ENCODE assay signal across 39 cellular contexts in the genomic region with DNA sequence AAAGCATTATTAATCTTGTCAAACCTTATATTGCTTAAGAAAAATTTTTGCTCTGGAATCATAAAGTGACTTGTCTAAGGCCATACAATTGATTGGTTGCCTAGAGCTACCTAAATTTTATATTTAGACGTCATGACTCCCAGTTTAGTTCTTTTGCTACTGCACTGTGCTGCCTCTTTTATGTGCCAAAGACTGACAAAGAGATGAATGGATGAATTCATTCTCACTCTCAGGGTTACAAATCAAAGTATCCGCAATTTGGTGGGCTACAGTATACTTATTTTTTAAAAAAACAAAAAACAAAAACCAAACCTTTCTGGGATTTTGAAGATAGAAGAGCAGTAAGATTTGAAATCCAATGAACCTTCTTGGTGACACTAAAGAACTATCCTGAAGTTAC. TPM values are rescaled to one million over a fixed set of nuclear protein-coding genes. Genes with fewer than 3 reads are reported as not detected.
"Had no signal": no experiment of that assay in that cellular context is flagged by ENCODE, and none has a peak within 500 bp of the region (broad histone marks: within the 10 kb centered on the region; RNA-seq: fewer than 3 reads in every experiment).

No MANE protein-coding gene starts in this region.

- DNase-seq: activated effector memory CD4-positive, alpha-beta T cell treated with anti-CD3 and anti-CD28 coated beads, Interleukin-2, amount 50 U/mL, for 16 hours; activated effector memory CD4-positive, alpha-beta T cell treated with Interleukin-2 at 50 U/mL for 16 hours; activated gamma-delta T cell; activated gamma-delta T cell treated with Interleukin-2 at 50 U/mL for 16 hours; activated naive CD4-positive, alpha-beta T cell; activated naive CD4-positive, alpha-beta T cell treated with anti-CD3 and anti-CD28 coated beads for 36 hours; activated naive CD4-positive, alpha-beta T cell treated with anti-CD3 and anti-CD28 coated beads, Interleukin-2, amount 50 U/mL, for 16 hours; activated naive CD4-positive, alpha-beta T cell treated with Interleukin-2 at 50 U/mL for 16 hours; activated naive CD8-positive, alpha-beta T cell treated with anti-CD3 and anti-CD28 coated beads for 36 hours; activated naive CD8-positive, alpha-beta T cell treated with anti-CD3 and anti-CD28 coated beads, Interleukin-2, amount 10 ng/mL, durations not matched to agents 7 days and 5 days; activated naive CD8-positive, alpha-beta T cell treated with anti-CD3 and anti-CD28 coated beads, Interleukin-2, amount 50 U/mL, for 24 hours; activated T-cell treated with anti-CD3 and anti-CD28 coated beads for 4 hours; activated T-cell treated with anti-CD3 and anti-CD28 coated beads, Interleukin-2, amount 50 U/mL, for 1 hour; activated T-cell treated with anti-CD3 and anti-CD28 coated beads, Interleukin-2, amount 50 U/mL, for 24 hours; activated T-cell treated with anti-CD3 and anti-CD28 coated beads, Interleukin-2, amount 50 U/mL, for 4 hours; activated T-cell treated with anti-CD3 and anti-CD28 coated beads, Interleukin-2, amount 50 U/mL, for 48 hours; activated T-cell treated with anti-CD3 and anti-CD28 coated beads, Interleukin-2, amount 50 U/mL, for 72 hours; adrenal gland; amniotic stem cell; amygdala; aorta; body of pancreas; brain microvascular endothelial cell; caudate nucleus; central memory CD4-positive, alpha-beta T cell; cerebellar nuclear complex had no signal

- H3K27me3 ChIP-seq: adrenal gland, ascending aorta, body of pancreas, brain microvascular endothelial cell, breast epithelium, cardiac muscle cell had no signal

- H3K27ac ChIP-seq: adrenal gland, ascending aorta, body of pancreas, brain microvascular endothelial cell, breast epithelium, cardiac muscle cell had no signal

- H3K4me3 Mint-ChIP-seq: activated naive CD4-positive, alpha-beta T cell treated with anti-CD3 and anti-CD28 coated beads for 36 hours; activated naive CD4-positive, alpha-beta T cell treated with anti-CD3 and anti-CD28 coated beads, Interleukin-2, amount 50 U/mL, for 24 hours; activated naive CD8-positive, alpha-beta T cell; activated naive CD8-positive, alpha-beta T cell treated with anti-CD3 and anti-CD28 coated beads for 36 hours; activated naive CD8-positive, alpha-beta T cell treated with anti-CD3 and anti-CD28 coated beads, Interleukin-2, amount 10 ng/mL, durations not matched to agents 7 days and 5 days; activated naive CD8-positive, alpha-beta T cell treated with anti-CD3 and anti-CD28 coated beads, Interleukin-2, amount 50 U/mL, for 24 hours; activated T-cell treated with anti-CD3 and anti-CD28 coated beads, Interleukin-2, amount 50 U/mL, for 24 hours; activated T-cell treated with anti-CD3 and anti-CD28 coated beads, Interleukin-2, amount 50 U/mL, for 4 hours; activated T-cell treated with anti-CD3 and anti-CD28 coated beads, Interleukin-2, amount 50 U/mL, for 72 hours; activated T-helper 1 cell treated with anti-CD3 and anti-CD28 coated beads, Interleukin-12 subunit alpha, Interleukin-12 subunit beta, Interleukin-2, Interleukin-4 antibody, amounts not matched to agents 30 ng/mL and 10 ng/mL and 1 ng/mL, durations not matched to agents 14 hours and 24 hours and 36 hours; activated T-helper 17 cell treated with anti-CD3 and anti-CD28 coated beads, Interleukin-2, amount 50 U/mL, for 72 hours; brain; central memory CD8-positive, alpha-beta T cell had no signal

- H3K36me3 Mint-ChIP-seq: activated naive CD4-positive, alpha-beta T cell treated with anti-CD3 and anti-CD28 coated beads, Interleukin-2, amount 50 U/mL, for 24 hours; activated naive CD4-positive, alpha-beta T cell treated with anti-CD3 and anti-CD28 coated beads, Interleukin-2, amount 50 U/mL, for 72 hours; activated naive CD8-positive, alpha-beta T cell; activated naive CD8-positive, alpha-beta T cell treated with anti-CD3 and anti-CD28 coated beads for 36 hours; activated naive CD8-positive, alpha-beta T cell treated with anti-CD3 and anti-CD28 coated beads, Interleukin-2, amount 10 ng/mL, durations not matched to agents 7 days and 5 days; brain had no signal

- H3K36me3 ChIP-seq: adrenal gland, ascending aorta, brain microvascular endothelial cell, breast epithelium, cardiac muscle cell had no signal

- H3K9me3 Mint-ChIP-seq: activated naive CD4-positive, alpha-beta T cell treated with anti-CD3 and anti-CD28 coated beads for 36 hours; activated naive CD4-positive, alpha-beta T cell treated with anti-CD3 and anti-CD28 coated beads, Interleukin-2, amount 50 U/mL, for 24 hours; activated naive CD4-positive, alpha-beta T cell treated with anti-CD3 and anti-CD28 coated beads, Interleukin-2, amount 50 U/mL, for 72 hours; activated naive CD8-positive, alpha-beta T cell treated with anti-CD3 and anti-CD28 coated beads for 36 hours; activated naive CD8-positive, alpha-beta T cell treated with anti-CD3 and anti-CD28 coated beads, Interleukin-2, amount 10 ng/mL, durations not matched to agents 7 days and 5 days; activated naive CD8-positive, alpha-beta T cell treated with anti-CD3 and anti-CD28 coated beads, Interleukin-2, amount 50 U/mL, for 24 hours; activated T-cell treated with anti-CD3 and anti-CD28 coated beads, Interleukin-2, amount 50 U/mL, for 4 hours; activated T-helper 1 cell treated with anti-CD3 and anti-CD28 coated beads, Interleukin-12 subunit alpha, Interleukin-12 subunit beta, Interleukin-2, Interleukin-4 antibody, amounts not matched to agents 30 ng/mL and 10 ng/mL and 1 ng/mL, durations not matched to agents 14 hours and 24 hours and 36 hours; activated T-helper 17 cell treated with anti-CD3 and anti-CD28 coated beads, Interleukin-2, amount 50 U/mL, for 72 hours; activated T-helper 2 cell treated with anti-CD3 and anti-CD28 coated beads, Interferon-gamma antibody, Interleukin-2, Interleukin-4, amounts not matched to agents 10 μg/mL and 5 μg/mL and 100 μg/mL, durations not matched to agents 14 hours and 24 hours and 36 hours; brain; central memory CD8-positive, alpha-beta T cell had no signal

- H3K27me3 Mint-ChIP-seq: activated naive CD4-positive, alpha-beta T cell treated with anti-CD3 and anti-CD28 coated beads, Interleukin-2, amount 50 U/mL, for 24 hours; activated naive CD8-positive, alpha-beta T cell; activated naive CD8-positive, alpha-beta T cell treated with anti-CD3 and anti-CD28 coated beads for 36 hours; activated naive CD8-positive, alpha-beta T cell treated with anti-CD3 and anti-CD28 coated beads, Interleukin-2, amount 10 ng/mL, durations not matched to agents 7 days and 5 days; activated naive CD8-positive, alpha-beta T cell treated with anti-CD3 and anti-CD28 coated beads, Interleukin-2, amount 50 U/mL, for 24 hours; activated T-cell treated with anti-CD3 and anti-CD28 coated beads, Interleukin-2, amount 50 U/mL, for 24 hours; activated T-helper 17 cell treated with anti-CD3 and anti-CD28 coated beads, Interleukin-2, amount 50 U/mL, for 72 hours; brain; central memory CD8-positive, alpha-beta T cell had no signal

- H3K4me1 Mint-ChIP-seq: activated naive CD4-positive, alpha-beta T cell treated with anti-CD3 and anti-CD28 coated beads, Interleukin-2, amount 50 U/mL, for 24 hours; activated naive CD8-positive, alpha-beta T cell treated with anti-CD3 and anti-CD28 coated beads for 36 hours; activated naive CD8-positive, alpha-beta T cell treated with anti-CD3 and anti-CD28 coated beads, Interleukin-2, amount 10 ng/mL, durations not matched to agents 7 days and 5 days; activated naive CD8-positive, alpha-beta T cell treated with anti-CD3 and anti-CD28 coated beads, Interleukin-2, amount 50 U/mL, for 24 hours; activated T-helper 17 cell treated with anti-CD3 and anti-CD28 coated beads, Interleukin-2, amount 50 U/mL, for 72 hours; central memory CD8-positive, alpha-beta T cell had no signal

- H3K27ac Mint-ChIP-seq: activated naive CD4-positive, alpha-beta T cell treated with anti-CD3 and anti-CD28 coated beads for 36 hours; activated naive CD4-positive, alpha-beta T cell treated with anti-CD3 and anti-CD28 coated beads, Interleukin-2, amount 50 U/mL, for 24 hours; activated naive CD4-positive, alpha-beta T cell treated with anti-CD3 and anti-CD28 coated beads, Interleukin-2, amount 50 U/mL, for 72 hours; activated naive CD8-positive, alpha-beta T cell; activated naive CD8-positive, alpha-beta T cell treated with anti-CD3 and anti-CD28 coated beads for 36 hours; activated naive CD8-positive, alpha-beta T cell treated with anti-CD3 and anti-CD28 coated beads, Interleukin-2, amount 10 ng/mL, durations not matched to agents 7 days and 5 days; activated naive CD8-positive, alpha-beta T cell treated with anti-CD3 and anti-CD28 coated beads, Interleukin-2, amount 50 U/mL, for 24 hours; activated T-cell treated with anti-CD3 and anti-CD28 coated beads, Interleukin-2, amount 50 U/mL, for 24 hours; activated T-cell treated with anti-CD3 and anti-CD28 coated beads, Interleukin-2, amount 50 U/mL, for 72 hours; activated T-helper 1 cell treated with anti-CD3 and anti-CD28 coated beads, Interleukin-12 subunit alpha, Interleukin-12 subunit beta, Interleukin-2, Interleukin-4 antibody, amounts not matched to agents 30 ng/mL and 10 ng/mL and 1 ng/mL, durations not matched to agents 14 hours and 24 hours and 36 hours; activated T-helper 17 cell treated with anti-CD3 and anti-CD28 coated beads, Interleukin-2, amount 50 U/mL, for 72 hours; activated T-helper 2 cell treated with anti-CD3 and anti-CD28 coated beads, Interferon-gamma antibody, Interleukin-2, Interleukin-4, amounts not matched to agents 10 μg/mL and 5 μg/mL and 100 μg/mL, durations not matched to agents 14 hours and 24 hours and 36 hours; brain had no signal

- H3K9me3 ChIP-seq: adrenal gland, ascending aorta, body of pancreas, breast epithelium had no signal

- H3K4me3 ChIP-seq: adrenal gland, ascending aorta, body of pancreas, breast epithelium, cardiac muscle cell had no signal

- H3K4me1 ChIP-seq: adrenal gland, ascending aorta, body of pancreas, breast epithelium had no signal

RNA-seq across cellular contexts. Expression of gene TMEM229A, which starts 27.7 kb away (rescaled TPM):
- total RNA-seq: activated naive CD4-positive, alpha-beta T cell treated with anti-CD3 and anti-CD28 coated beads for 36 hours; activated naive CD4-positive, alpha-beta T cell treated with anti-CD3 and anti-CD28 coated beads, Interleukin-2, amount 50 U/mL, for 72 hours; activated naive CD8-positive, alpha-beta T cell treated with anti-CD3 and anti-CD28 coated beads for 36 hours; activated naive CD8-positive, alpha-beta T cell treated with anti-CD3 and anti-CD28 coated beads, Interleukin-2, amount 10 ng/mL, durations not matched to agents 7 days and 5 days; activated T-cell treated with anti-CD3 and anti-CD28 coated beads, Interleukin-2, amount 50 U/mL, for 4 hours; activated T-cell treated with anti-CD3 and anti-CD28 coated beads, Interleukin-2, amount 50 U/mL, for 72 hours; activated T-helper 1 cell treated with anti-CD3 and anti-CD28 coated beads, Interleukin-12 subunit alpha, Interleukin-12 subunit beta, Interleukin-2, Interleukin-4 antibody, amounts not matched to agents 30 ng/mL and 10 ng/mL and 1 ng/mL, durations not matched to agents 14 hours and 24 hours and 36 hours; activated T-helper 17 cell treated with anti-CD3 and anti-CD28 coated beads, Interleukin-2, amount 50 U/mL, for 72 hours; activated T-helper 2 cell treated with anti-CD3 and anti-CD28 coated beads, Interferon-gamma antibody, Interleukin-2, Interleukin-4, amounts not matched to agents 10 μg/mL and 5 μg/mL and 100 μg/mL, durations not matched to agents 14 hours and 24 hours and 36 hours; aorta; ascending aorta; body of pancreas; breast epithelium; bronchial epithelial cell; chondrocyte had no signal
